In genomic region chrX:17170973-17171372, GRCh38 we compare ENCODE assay signal across 21 cellular contexts.
"Had no signal": no experiment of that assay in that cellular context is flagged by ENCODE, and none has a peak within 500 bp of the region (broad histone marks: within the 10 kb centered on the region; RNA-seq: fewer than 3 reads in every experiment).

No MANE protein-coding gene starts in this region.

- H3K4me2 ChIP-seq: neural progenitor cell had no signal

- H3K36me3 ChIP-seq: colonic mucosa, esophagus muscularis mucosa, gastroesophageal sphincter, heart left ventricle, lower lobe of right lung, neural progenitor cell, sigmoid colon, stomach, tibial artery had no signal

- H2AFZ ChIP-seq: neural progenitor cell had no signal

- H3K9me3 ChIP-seq: colonic mucosa, esophagus muscularis mucosa, gastroesophageal sphincter, lower lobe of right lung, sigmoid colon had no signal

- H3K4me3 ChIP-seq: colonic mucosa, esophagus muscularis mucosa, gastroesophageal sphincter, heart left ventricle, lower lobe of right lung, neural progenitor cell, psoas muscle, sigmoid colon, stomach, tibial artery had no signal

- H3K27me3 ChIP-seq: colonic mucosa, esophagus muscularis mucosa, foreskin keratinocyte, gastroesophageal sphincter, heart left ventricle, neural progenitor cell, sigmoid colon, stomach, tibial artery had no signal

- H3K4me1 ChIP-seq: colonic mucosa, esophagus muscularis mucosa, foreskin keratinocyte, gastroesophageal sphincter, heart left ventricle, lower lobe of right lung, neural progenitor cell, psoas muscle, sigmoid colon, stomach, tibial artery had no signal

- H3K27ac ChIP-seq: colonic mucosa, epithelial cell of prostate, esophagus muscularis mucosa, foreskin keratinocyte, gastroesophageal sphincter, heart left ventricle, lower lobe of right lung, neural progenitor cell, psoas muscle, sigmoid colon, stomach, tibial artery had no signal

- DNase-seq: colonic mucosa; effector CD8-positive, alpha-beta T cell; endodermal cell; foreskin keratinocyte; heart left ventricle; hippocampal formation; kidney glomerular epithelial cell; left ventricle myocardium superior; lower lobe of right lung; naive B cell; sigmoid colon; stimulated activated CD4-positive, alpha-beta T cell treated with anti-CD3 and anti-CD28 coated beads, Interleukin-2, amount 100 ng/mL, for 24 hours; stimulated activated CD4-positive, alpha-beta T cell treated with anti-CD3 and anti-CD28 coated beads, Interleukin-4, amount 100 ng/mL, for 24 hours; stimulated activated naive CD4-positive, alpha-beta T cell treated with Interleukin-2 at 50 U/mL for 16 hours; stomach; tibial artery had no signal
